In genomic region chr3:28860307-28860706, GRCh38 we compare ENCODE assay signal across 15 cellular contexts.
A peak's percentile ranks its signal among the peaks of the same experiment; 100 is the strongest.
DNase-seq lines count a peak whose midpoint lies in the region; ATAC-seq and TF ChIP-seq lines count a peak whose summit lies in the region.
"Had no signal": no experiment of that assay in that cellular context is flagged by ENCODE, and none has a peak within 500 bp of the region (broad histone marks: within the 10 kb centered on the region; RNA-seq: fewer than 3 reads in every experiment).

No MANE protein-coding gene starts in this region.

- H3K9me3 ChIP-seq in upper lobe of right lung, result no peaks in the 10 kb centered on the region

- H3K36me3 Mint-ChIP-seq in T-cell, result no peaks in the 10 kb centered on the region
- H3K36me3 Mint-ChIP-seq: mesothelial cell of epicardium had no signal

- H3K9me3 Mint-ChIP-seq in T-cell, result peaks cover 0 to 7% (median 4%) of the 10 kb centered on the region in 3 donors

- no peak for TF ChIP-seq CTCF in upper lobe of right lung (IDR thresholded peaks at IDR 0.05)

- H3K4me3 Mint-ChIP-seq in T-cell, result no peak overlapping the region
- H3K4me3 Mint-ChIP-seq: mesothelial cell of epicardium had no signal

- DNase-seq in NOMO-1 (lab: John Stamatoyannopoulos, UW; ENCODE audit: unreplicated experiment in 2 of 2) (peak; percentile 10 to 65), NOMO-1 treated with dmso at 0.1 percent for 144 hours (lab: John Stamatoyannopoulos, UW; ENCODE audit: unreplicated experiment) (no peak), astrocyte of the hippocampus (ENCODE audit: low read depth, low spot score) (peak; percentile 7), inferior parietal cortex (ENCODE audit: extremely low spot score) (peak; percentile 23), upper lobe of right lung (no peak), T-cell (no peak), amniotic stem cell (lab: John Stamatoyannopoulos, UW) (no peak)
- DNase-seq: 8988T; DMS 273 treated with DMSO at 0.1 percent for 48 hours; effector CD8-positive, alpha-beta T cell; NCI-H2227 treated with DMSO at 0.1 percent for 48 hours; retina had no signal

- ATAC-seq in upper lobe of right lung (peak; percentile 62), GM18511 (IDR thresholded peaks at IDR 0.05; ENCODE audit: unreplicated experiment) (no peak), T-cell (replicated peaks in 1 of 4) (no peak)
- ATAC-seq: Panc1 had no signal

- CTCF ChIA-PET in T-cell (lab: Charles Lee), result no interaction called here

- no peaks in the 10 kb centered on the region for H3K27me3 Mint-ChIP-seq in T-cell

- no peaks in the 10 kb centered on the region for H3K36me3 ChIP-seq in upper lobe of right lung

- H3K4me3 ChIP-seq in upper lobe of right lung, result no peak overlapping the region

- peaks cover 5% of the 10 kb centered on the region for H3K4me1 ChIP-seq in upper lobe of right lung

- H3K4me1 Mint-ChIP-seq in T-cell, result no peaks in the 10 kb centered on the region

- intact Hi-C loops in upper lobe of right lung (cut with DNase I), result no loop called here

- H3K27me3 ChIP-seq in upper lobe of right lung, result no peaks in the 10 kb centered on the region

- no peak overlapping the region for H3K27ac Mint-ChIP-seq in T-cell
- H3K27ac Mint-ChIP-seq: mesothelial cell of epicardium had no signal

- POLR2A ChIA-PET in T-cell (lab: Charles Lee), result no interaction called here

- H3K27ac ChIP-seq in upper lobe of right lung, result no peak overlapping the region

Comparison
In these comparisons a context has a peak if more than half of its experiments do, and no peak if none do; other contexts are left out.
1. DNase-seq: peak in NOMO-1 (2 of 2), astrocyte of the hippocampus (single experiment) and inferior parietal cortex (single experiment); none in NOMO-1 treated with dmso at 0.1 percent for 144 hours (single experiment), upper lobe of right lung (single experiment), T-cell (0 of 34) and amniotic stem cell (single experiment).